ENCODE assay signal across 13 cellular contexts in genomic region chr11:59097938-59098337, GRCh38. TPM values are rescaled to one million over a fixed set of nuclear protein-coding genes. Genes with fewer than 3 reads are reported as not detected.
A peak's percentile ranks its signal among the peaks of the same experiment; 100 is the strongest.
DNase-seq lines count a peak whose midpoint lies in the region; ATAC-seq, FAIRE-seq and TF ChIP-seq lines count a peak whose summit lies in the region.
"Not testable (repeated sequence)": the region's sequence is repeated elsewhere in the genome, so short reads cannot be mapped to it uniquely, and the experiment has no call there.
"Had no signal": no experiment of that assay in that cellular context is flagged by ENCODE, and none has a peak within 500 bp of the region (broad histone marks: within the 10 kb centered on the region; RNA-seq: fewer than 3 reads in every experiment).

No MANE protein-coding gene starts in this region.

- H3K9me3 ChIP-seq in T-helper 17 cell (ENCODE audit: control insufficient read depth, low read length, poor library complexity, severe bottlenecking), result not testable (repeated sequence)

- H3K27ac Mint-ChIP-seq in T-helper 17 cell, result not testable (repeated sequence)
- H3K27ac Mint-ChIP-seq in naive B cell, result peak overlapping the region; percentile 82 to 97 (median 94)

- peak overlapping the region; percentile 52 for H3K4me3 Mint-ChIP-seq in T-helper 17 cell
- peak overlapping the region; percentile 52 to 97 (median 82) for H3K4me3 Mint-ChIP-seq in naive B cell

- not testable (repeated sequence) for FAIRE-seq in GM12892 (lab: Jason Lieb, UNC)

- H3K27me3 Mint-ChIP-seq in T-helper 17 cell, result peaks cover 31% of the 10 kb centered on the region
- H3K27me3 Mint-ChIP-seq in naive B cell, result not testable (repeated sequence)

- DNase-seq in DMS79 (lab: John Stamatoyannopoulos, UW) (peak; percentile 71), NCI-H2029 (lab: John Stamatoyannopoulos, UW) (peak; percentile 19), naive B cell (peak; percentile 21)
- DNase-seq in GM12892 (ENCODE audit: insufficient read length); T-helper 17 cell: not testable (repeated sequence)

- H3K36me3 Mint-ChIP-seq in T-helper 17 cell (ENCODE audit: low read depth), result not testable (repeated sequence)
- H3K36me3 Mint-ChIP-seq in naive B cell, result peaks cover 20 to 24% of the 10 kb centered on the region in 2 donors

- H3K9me3 Mint-ChIP-seq in naive B cell, result not testable (repeated sequence)

- ATAC-seq in HG02678 (IDR thresholded peaks at IDR 0.05; ENCODE audit: unreplicated experiment) (peak; percentile 20), HG03571 (IDR thresholded peaks at IDR 0.05; ENCODE audit: unreplicated experiment) (peak; percentile 26)
- not testable (repeated sequence) for ATAC-seq in T-helper 17 cell; naive B cell (ENCODE audit: low read depth in 2 of 2)

- H3K4me1 Mint-ChIP-seq in T-helper 17 cell, result peaks cover 16% of the 10 kb centered on the region
- H3K4me1 Mint-ChIP-seq in naive B cell, result peaks cover 69 to 94% (median 84%) of the 10 kb centered on the region in 3 donors

- TF ChIP-seq POLR2A in GM12892 (IDR thresholded peaks at IDR 0.05; ENCODE audit: low read depth, low read length) (peak; percentile 52; the same call in 1 of the 2 replicates), GM19099 (IDR thresholded peaks at IDR 0.05; ENCODE audit: extremely low read depth, insufficient read length, low read depth) (peak; percentile 33)

RNA-seq across cellular contexts. Expression of gene FAM111B, which starts 9.1 kb away (rescaled TPM):
- polyA plus RNA-seq in GM12892 (2012; ENCODE audit: missing spikeins), result 43.1 TPM
- 1 to 10 TPM; 1.4 to 2.0 TPM for total RNA-seq in T-helper 17 cell
- 10 to 100 TPM in 5 of 6 donors, 1 to 10 TPM in 1; 9.4 to 69.2 (median 10.4) TPM for polyA plus RNA-seq in naive B cell (ENCODE audit: low read depth in 6 of 6)

RNA-seq across cellular contexts. Expression of gene GLYATL1B, which starts 11.8 kb away (rescaled TPM):
- polyA plus RNA-seq in GM12892 (2012; ENCODE audit: missing spikeins), result 1.0 TPM
- not detected for total RNA-seq in T-helper 17 cell
- polyA plus RNA-seq in naive B cell (ENCODE audit: low read depth in 6 of 6), result 1 to 10 TPM in 4 of 6 donors, under 1 TPM in 1, not detected in 1; 0.52 to 2.4 (median 1.6) TPM
- total RNA-seq: CD4-positive, alpha-beta memory T cell; H7; HepG2; HFFc6 had no signal
- polyA plus RNA-seq: BJ; CD4-positive, alpha-beta memory T cell; HepG2 had no signal

RNA-seq across cellular contexts. Expression of gene FAM111A, which starts 44.7 kb away (rescaled TPM):
- 51.7 TPM for polyA plus RNA-seq in GM12892 (2012; ENCODE audit: missing spikeins)
- total RNA-seq in T-helper 17 cell, result 10 to 100 TPM; 60.5 to 63.6 TPM
- polyA plus RNA-seq in naive B cell (ENCODE audit: low read depth in 6 of 6), result 10 to 100 TPM; 32.9 to 61.6 (median 44.7) TPM
